ENCODE assay signal across 8 cellular contexts in the genomic region with DNA sequence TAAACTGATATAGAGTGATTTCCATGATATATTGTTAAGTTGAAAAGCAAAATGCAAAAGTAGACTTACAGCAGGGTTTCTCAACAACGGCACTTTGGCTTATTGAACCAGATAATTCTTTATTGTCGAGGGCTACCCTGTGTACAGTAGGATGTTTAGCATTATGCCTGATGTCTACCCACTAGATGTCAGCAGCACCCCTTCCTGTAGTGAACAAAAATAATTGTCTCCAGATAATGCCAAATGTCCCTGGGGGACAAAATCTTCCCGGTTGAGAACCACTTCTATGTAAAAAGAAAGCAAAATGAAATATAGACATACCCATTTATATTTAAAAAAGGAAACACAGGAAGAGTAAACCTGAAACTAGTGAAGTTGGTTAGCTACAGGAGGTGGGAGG. TPM values are rescaled to one million over a fixed set of nuclear protein-coding genes. Genes with fewer than 3 reads are reported as not detected.
DNase-seq lines count a peak whose midpoint lies in the region; ATAC-seq and TF ChIP-seq lines count a peak whose summit lies in the region.

No MANE protein-coding gene starts in this region.

- no peaks in the 10 kb centered on the region for H3K9me3 ChIP-seq in testis

- no peak for TF ChIP-seq POLR2A in testis (IDR thresholded peaks at IDR 0.05)

- H3K36me3 ChIP-seq in testis (ENCODE audit: low read depth, missing control alignments), result no peaks in the 10 kb centered on the region

- in situ Hi-C loops in SK-MEL-5 (cut with HindIII; ENCODE audit: low pct_unique_long_range_greater_than_20kb, low sequenced_read_pairs), result no loop called here

- WGBS in testis, 2 donors, result 49 to 62% methylated on average over 3 of the region's 3 CpGs

- peak; percentile 20 for DNase-seq in stimulated activated CD4-positive, alpha-beta T cell treated with anti-CD3 and anti-CD28 coated beads, Interleukin-4, amount 100 ng/mL, for 24 hours
- DNase-seq in stimulated activated CD4-positive, alpha-beta T cell treated with anti-CD3 and anti-CD28 coated beads, Interleukin-2, amount 100 ng/mL, for 24 hours, result no peak
- DNase-seq in SK-MEL-5 (ENCODE audit: low read depth, low spot score) (peak; percentile 58), iris pigment epithelial cell (ENCODE audit: low read depth) (peak; percentile 35), testis (no peak), middle frontal gyrus (ENCODE audit: extremely low spot score, low spot score) (no peak)

- no peak overlapping the region for H3K4me3 ChIP-seq in testis

- no peaks in the 10 kb centered on the region for H3K4me1 ChIP-seq in testis

- no peak overlapping the region for H3K27ac ChIP-seq in testis

- no peaks in the 10 kb centered on the region for H3K27me3 ChIP-seq in testis

- intact Hi-C loops in testis (cut with DNase I; ENCODE audit: low total_unique reads), result no loop called here

- TF ChIP-seq CTCF in testis (IDR thresholded peaks at IDR 0.05), result peak in 1 of 3 experiments; percentile 3

- ATAC-seq in HG02759 (IDR thresholded peaks at IDR 0.05; ENCODE audit: unreplicated experiment), result peak; percentile 81
- no peak for ATAC-seq in GM18873 (IDR thresholded peaks at IDR 0.05; ENCODE audit: low FRiP score, unreplicated experiment)

RNA-seq across cellular contexts. Expression of gene ABCD2, which starts 32.4 kb away (rescaled TPM):
- total RNA-seq in SK-MEL-5 (2014; rRNA removed; shearing (Covaris generic)), result 0.05 and 0.08 TPM in 2 replicates
- 0.02 and 0.05 TPM in 2 replicates for polyA plus RNA-seq in SK-MEL-5 (2015; cell fraction: cytosol; rRNA removed)
- polyA plus RNA-seq in SK-MEL-5 (2015; cell fraction: nucleus; rRNA removed), result 0.10 TPM in 1 of 2 replicates, not detected in the other
- total RNA-seq in testis, result under 1 TPM; 0.43 to 0.55 TPM
- 0.29 TPM for polyA plus RNA-seq in testis (ENCODE audit: insufficient read depth, low read depth, low replicate concordance)

Comparison
In these comparisons a context has a peak if more than half of its experiments do, and no peak if none do; other contexts are left out.
1. DNase-seq: peak in stimulated activated CD4-positive, alpha-beta T cell treated with anti-CD3 and anti-CD28 coated beads, Interleukin-4, amount 100 ng/mL, for 24 hours (single experiment), SK-MEL-5 (single experiment) and iris pigment epithelial cell (single experiment); none in stimulated activated CD4-positive, alpha-beta T cell treated with anti-CD3 and anti-CD28 coated beads, Interleukin-2, amount 100 ng/mL, for 24 hours (0 of 2), testis (single experiment) and middle frontal gyrus (single experiment).